Comparison of ENCODE assay signal across 8 cellular contexts in genomic region chr1:35640380-35641232, GRCh38. TPM values are rescaled to one million over a fixed set of nuclear protein-coding genes. Genes with fewer than 3 reads are reported as not detected.
DNase-seq lines count a peak whose midpoint lies in the region; TF ChIP-seq lines count a peak whose summit lies in the region.

No MANE protein-coding gene starts in this region.

- peak; percentile 30 for DNase-seq in ELR (ENCODE audit: low read depth)
- DNase-seq in NAMALWA (ENCODE audit: low spot score): peak; percentile 24
- peak; percentile 11 for DNase-seq in dermis blood vessel endothelial cell
- DNase-seq in nephron progenitor cell: peak; percentile 6
- DNase-seq in ureter (ENCODE audit: low spot score): no peak
- no peak for DNase-seq in NCI-H146 (lab: John Stamatoyannopoulos, UW)
- DNase-seq in iPS-NIHi7 (ENCODE audit: extremely low spot score): no peak
- no peak for DNase-seq in effector CD8-positive, alpha-beta T cell (lab: John Stamatoyannopoulos, UW)

- TF ChIP-seq CTCF in nephron progenitor cell (IDR thresholded peaks at IDR 0.05): no peak

- peak overlapping the region; percentile 100 for H3K27ac Mint-ChIP-seq in nephron progenitor cell

- H3K4me3 Mint-ChIP-seq in nephron progenitor cell: peak overlapping the region; percentile 100

- H3K4me1 Mint-ChIP-seq in nephron progenitor cell: peaks cover 25% of the 10 kb centered on the region

- H3K27me3 Mint-ChIP-seq in nephron progenitor cell (ENCODE audit: low read depth, poor library complexity): peaks cover 44% of the 10 kb centered on the region

- H3K36me3 Mint-ChIP-seq in nephron progenitor cell (ENCODE audit: low read depth): peaks cover 17% of the 10 kb centered on the region

- peaks cover 4% of the 10 kb centered on the region for H3K9me3 Mint-ChIP-seq in nephron progenitor cell

RNA-seq across cellular contexts. Expression of gene PSMB2, which starts 0.7 kb away (rescaled TPM):
- 16.0 and 41.0 TPM in 2 replicates for total RNA-seq in dermis blood vessel endothelial cell
- 54.1 TPM for total RNA-seq in ureter

Comparison
In these comparisons a context has a peak if more than half of its experiments do, and no peak if none do; other contexts are left out.
1. DNase-seq: peak in ELR (single experiment), NAMALWA (single experiment), dermis blood vessel endothelial cell (single experiment) and nephron progenitor cell (single experiment); none in ureter (single experiment), NCI-H146 (single experiment), iPS-NIHi7 (single experiment) and effector CD8-positive, alpha-beta T cell (single experiment).